In genomic region chr16:88809068-88809675, GRCh38 we compare ENCODE assay signal across 10 cellular contexts. TPM values are rescaled to one million over a fixed set of nuclear protein-coding genes. Genes with fewer than 3 reads are reported as not detected.
DNase-seq lines count a peak whose midpoint lies in the region; TF ChIP-seq lines count a peak whose summit lies in the region.
"Had no signal": no experiment of that assay in that cellular context is flagged by ENCODE, and none has a peak within 500 bp of the region (broad histone marks: within the 10 kb centered on the region; RNA-seq: fewer than 3 reads in every experiment).

No MANE protein-coding gene starts in this region.

- H3K9me3 ChIP-seq in CD4-positive, alpha-beta memory T cell (ENCODE audit: control insufficient read depth in 1 of 2, low read length in 2 of 2): no peaks in the 10 kb centered on the region
- H3K9me3 ChIP-seq: heart right ventricle, sigmoid colon had no signal

- no peak overlapping the region for H3K27ac ChIP-seq in CD4-positive, alpha-beta memory T cell (ENCODE audit: low read depth, low read length)
- H3K27ac ChIP-seq: heart right ventricle had no signal

- POLR2A ChIA-PET in CD4-positive, alpha-beta memory T cell (lab: Charles Lee; ENCODE audit: partially characterized antibody): interaction anchor here (1.2 to 11.8 kb wide), 5 partner anchors 10 to 189 kb away, joined by 3 to 206 read pairs (median 41); partner anchors contain the start of genes CTU2, PIEZO1 and RNF166

- H3K9me3 Mint-ChIP-seq in CD4-positive, alpha-beta memory T cell: no peaks in the 10 kb centered on the region
- no peaks in the 10 kb centered on the region for H3K9me3 Mint-ChIP-seq in chondrocyte (ENCODE audit: low read depth)

- intact Hi-C loops in CD4-positive, alpha-beta memory T cell (cut with micrococcal nuclease): no loop called here

- no peak overlapping the region for H3K4me3 ChIP-seq in CD4-positive, alpha-beta memory T cell (ENCODE audit: low read length in 2 of 2)
- H3K4me3 ChIP-seq: heart right ventricle, sigmoid colon had no signal

- peak; percentile 19 for TF ChIP-seq POLR2A in GM10847 (IDR thresholded peaks at IDR 0.05; ENCODE audit: extremely low read depth, insufficient read length)

- no peak for DNase-seq in CD4-positive, alpha-beta memory T cell
- peak; percentile 45 for DNase-seq in RPMI7951 (ENCODE audit: low read depth)
- DNase-seq in chondrocyte (ENCODE audit: low spot score): no peak
- DNase-seq in NCI-H1105 treated with DMSO at 0.1 percent for 48 hours (lab: John Stamatoyannopoulos, UW): no peak
- DNase-seq in Kasumi-1 (lab: John Stamatoyannopoulos, UW): no peak
- no peak for DNase-seq in NCI-H2171 treated with DMSO at 0.1 percent for 48 hours (lab: John Stamatoyannopoulos, UW)
- no peak for DNase-seq in SHP77 treated with DMSO at 0.1 percent for 48 hours (lab: John Stamatoyannopoulos, UW)
- DNase-seq: heart right ventricle, sigmoid colon had no signal

- H3K27me3 Mint-ChIP-seq in CD4-positive, alpha-beta memory T cell: no peaks in the 10 kb centered on the region
- no peaks in the 10 kb centered on the region for H3K27me3 Mint-ChIP-seq in chondrocyte (ENCODE audit: low read depth)

- TF ChIP-seq CTCF in chondrocyte (IDR thresholded peaks at IDR 0.05): no peak

- H3K4me3 Mint-ChIP-seq in CD4-positive, alpha-beta memory T cell: peak overlapping the region in 5 of 8 donors; percentile 13 to 33 (median 21)
- no peak overlapping the region for H3K4me3 Mint-ChIP-seq in chondrocyte (ENCODE audit: unreplicated experiment)

- CTCF ChIA-PET in CD4-positive, alpha-beta memory T cell (lab: Charles Lee; ENCODE audit: partially characterized antibody): interaction anchor here (1.8 to 5.1 kb wide), 4 partner anchors 28 to 72 kb away, joined by 6 to 35 read pairs (median 16); partner anchors contain the start of genes GALNS and TRAPPC2L

- peak overlapping the region in 2 of 7 donors; percentile 8 to 54 for H3K27ac Mint-ChIP-seq in CD4-positive, alpha-beta memory T cell
- peak overlapping the region; percentile 27 for H3K27ac Mint-ChIP-seq in chondrocyte (ENCODE audit: unreplicated experiment)

- peaks cover 13% of the 10 kb centered on the region for H3K36me3 ChIP-seq in CD4-positive, alpha-beta memory T cell (ENCODE audit: insufficient read depth, low read length)

- no peaks in the 10 kb centered on the region for H3K27me3 ChIP-seq in CD4-positive, alpha-beta memory T cell (ENCODE audit: insufficient read depth, low read length)
- H3K27me3 ChIP-seq: heart right ventricle had no signal

- peaks cover 1 to 28% (median 15%) of the 10 kb centered on the region in 4 donors for H3K4me1 Mint-ChIP-seq in CD4-positive, alpha-beta memory T cell
- peaks cover 17% of the 10 kb centered on the region for H3K4me1 Mint-ChIP-seq in chondrocyte (ENCODE audit: low read depth)

- peaks cover 0 to 15% of the 10 kb centered on the region in 2 donors for H3K36me3 Mint-ChIP-seq in CD4-positive, alpha-beta memory T cell
- no peaks in the 10 kb centered on the region for H3K36me3 Mint-ChIP-seq in chondrocyte (ENCODE audit: low read depth)

- H3K4me1 ChIP-seq in CD4-positive, alpha-beta memory T cell (ENCODE audit: insufficient read depth, low read length): peaks cover 30% of the 10 kb centered on the region

RNA-seq across cellular contexts. Expression of gene APRT, which starts 2.6 kb away (rescaled TPM):
- total RNA-seq in CD4-positive, alpha-beta memory T cell: 100 to 1,000 TPM; 171 to 175 TPM
- polyA plus RNA-seq in CD4-positive, alpha-beta memory T cell: 100 to 1,000 TPM; 569 to 624 TPM
- 122 and 184 TPM in 2 replicates for total RNA-seq in RPMI7951 (2014; rRNA removed; shearing (Covaris generic))
- 68.8 to 90.2 TPM (median 70.7 TPM) in 3 replicates for total RNA-seq in chondrocyte

RNA-seq across cellular contexts. Expression of gene CDT1, which starts 5.6 kb away (rescaled TPM):
- under 1 TPM; 0.17 TPM for total RNA-seq in CD4-positive, alpha-beta memory T cell
- polyA plus RNA-seq in CD4-positive, alpha-beta memory T cell: under 1 TPM; 0.19 to 0.26 TPM
- 32.2 and 35.2 TPM in 2 replicates for total RNA-seq in RPMI7951 (2014; rRNA removed; shearing (Covaris generic))
- total RNA-seq in chondrocyte: 2.9 to 11.7 TPM (median 3.7 TPM) in 3 replicates

RNA-seq across cellular contexts. Expression of gene PIEZO1, which starts 24.2 kb away (rescaled TPM):
- 100 to 1,000 TPM; 274 to 302 TPM for total RNA-seq in CD4-positive, alpha-beta memory T cell
- polyA plus RNA-seq in CD4-positive, alpha-beta memory T cell: 10 to 100 TPM; 12.0 to 67.5 TPM
- total RNA-seq in RPMI7951 (2014; rRNA removed; shearing (Covaris generic)): 76.4 and 91.5 TPM in 2 replicates
- total RNA-seq in chondrocyte: 134 to 209 TPM (median 208 TPM) in 3 replicates

RNA-seq across cellular contexts. Expression of gene GALNS, which starts 47.6 kb away (rescaled TPM):
- 10 to 100 TPM; 58.8 to 65.7 TPM for total RNA-seq in CD4-positive, alpha-beta memory T cell
- polyA plus RNA-seq in CD4-positive, alpha-beta memory T cell: 1 to 10 TPM; 5.6 to 8.7 TPM
- 23.9 and 32.1 TPM in 2 replicates for total RNA-seq in RPMI7951 (2014; rRNA removed; shearing (Covaris generic))
- 34.1 to 36.6 TPM (median 34.6 TPM) in 3 replicates for total RNA-seq in chondrocyte

RNA-seq across cellular contexts. Expression of gene TRAPPC2L, which starts 47.8 kb away (rescaled TPM):
- total RNA-seq in CD4-positive, alpha-beta memory T cell: 10 to 100 TPM; 66.6 to 67.1 TPM
- 100 to 1,000 TPM; 104 to 105 TPM for polyA plus RNA-seq in CD4-positive, alpha-beta memory T cell
- total RNA-seq in RPMI7951 (2014; rRNA removed; shearing (Covaris generic)): 48.7 and 55.3 TPM in 2 replicates
- total RNA-seq in chondrocyte: 42.7 to 55.8 TPM (median 52.5 TPM) in 3 replicates
